Comparison of ENCODE assay signal across 23 cellular contexts in genomic region chr3:69178100-69178499, GRCh38. TPM values are rescaled to one million over a fixed set of nuclear protein-coding genes. Genes with fewer than 3 reads are reported as not detected.
DNase-seq lines count a peak whose midpoint lies in the region; ATAC-seq and TF ChIP-seq lines count a peak whose summit lies in the region.
"Had no signal": no experiment of that assay in that cellular context is flagged by ENCODE, and none has a peak within 500 bp of the region (broad histone marks: within the 10 kb centered on the region; RNA-seq: fewer than 3 reads in every experiment).

No MANE protein-coding gene starts in this region.

- peak overlapping the region; percentile 80 for H3K27ac Mint-ChIP-seq in Caco-2 (ENCODE audit: unreplicated experiment)
- H3K27ac Mint-ChIP-seq: activated CD4-positive, alpha-beta T cell treated with anti-CD3 and anti-CD28 coated beads, Interleukin-2, amount 10 ng/mL, durations not matched to agents 7 days and 5 days had no signal

- peaks cover 6% of the 10 kb centered on the region for H3K4me1 Mint-ChIP-seq in Caco-2 (ENCODE audit: low read depth, unreplicated experiment)

- DNase-seq in Caco-2 (no peak), right lobe of liver (no peak), ovary (no peak), dermis blood vessel endothelial cell (no peak), NCI-H524 (lab: John Stamatoyannopoulos, UW) (no peak)
- DNase-seq: activated CD4-positive, alpha-beta T cell treated with anti-CD3 and anti-CD28 coated beads, Interleukin-2, amount 10 ng/mL, durations not matched to agents 7 days and 5 days; activated gamma-delta T cell treated with Interleukin-2 at 50 U/mL for 16 hours; body of pancreas; EL; Karpas-422; NCI-H1048; NCI-H1694 treated with DMSO at 0.1 percent for 48 hours; NCI-H2171; NCI-H510A treated with DMSO at 0.1 percent for 48 hours; NK-92 treated with Interleukin-12 subunit alpha and Interleukin-12 subunit beta, amount 100 ng/mL, for 24 hours; psoas muscle had no signal

- WGBS in right lobe of liver (ENCODE audit: insufficient coverage, low coverage, low lambda C conversion rate, missing lambda C conversion rate), result 85% methylated on average over 4 of the region's 4 CpGs
- 91 to 96% (median 95%) methylated on average over 4 of the region's 4 CpGs for WGBS in ovary, 3 donors

- H3K4me1 ChIP-seq in Caco-2, result peaks cover 11% of the 10 kb centered on the region
- peaks cover 37% of the 10 kb centered on the region for H3K4me1 ChIP-seq in KMS-11 (ENCODE audit: low read depth, poor library complexity, severe bottlenecking)
- H3K4me1 ChIP-seq in right lobe of liver, result peaks cover 0 to 43% (median 15%) of the 10 kb centered on the region in 4 donors
- H3K4me1 ChIP-seq in ovary (ENCODE audit: insufficient read depth), result no peaks in the 10 kb centered on the region
- H3K4me1 ChIP-seq: psoas muscle had no signal

- no peak overlapping the region for H2AFZ ChIP-seq in KMS-11 (ENCODE audit: low read depth)

- no peak overlapping the region for H3K4me3 ChIP-seq in Caco-2 (ENCODE audit: low read depth, low read length)
- no peak overlapping the region for H3K4me3 ChIP-seq in KMS-11 (IDR thresholded peaks at IDR 0.05; ENCODE audit: insufficient read depth, low read depth, low read length)
- H3K4me3 ChIP-seq in right lobe of liver, result no peak overlapping the region
- no peak overlapping the region for H3K4me3 ChIP-seq in ovary
- H3K4me3 ChIP-seq: body of pancreas, lung, psoas muscle had no signal

- BruUV-seq in Caco-2 (replicated peaks; lab: Mats Ljungman, UMichigan), result no TSS peak

- no peak overlapping the region for H3K9ac ChIP-seq in KMS-11

- TF ChIP-seq EP300 in ovary (IDR thresholded peaks at IDR 0.05), result no peak

- H3K36me3 ChIP-seq in Caco-2 (ENCODE audit: control insufficient read depth, insufficient read depth, low read length) (peaks cover 7% of the 10 kb centered on the region), KMS-11 (ENCODE audit: insufficient read depth) (no peaks in the 10 kb centered on the region), right lobe of liver (peaks cover 0 to 36% (median 12%) of the 10 kb centered on the region in 4 donors), ovary (no peaks in the 10 kb centered on the region)

- H3K9me3 Mint-ChIP-seq in Caco-2 (ENCODE audit: unreplicated experiment), result no peaks in the 10 kb centered on the region
- H3K9me3 Mint-ChIP-seq: activated CD4-positive, alpha-beta T cell treated with anti-CD3 and anti-CD28 coated beads, Interleukin-2, amount 10 ng/mL, durations not matched to agents 7 days and 5 days had no signal

- TF ChIP-seq CTCF in Caco-2 (IDR thresholded peaks at IDR 0.05; ENCODE audit: insufficient read depth in 1 of 2, low read depth in 1 of 2, low read length in 1 of 2, severe bottlenecking in 1 of 2, unreplicated experiment in 1 of 2) (no peak), KMS-11 (conservative IDR thresholded peaks at IDR 0.05; ENCODE audit: low read depth, low read length) (no peak), right lobe of liver (IDR thresholded peaks at IDR 0.05) (no peak), ovary (IDR thresholded peaks at IDR 0.05) (no peak)

- H4K20me1 ChIP-seq in KMS-11 (ENCODE audit: insufficient read depth), result no peaks in the 10 kb centered on the region

- H3K27ac ChIP-seq in KMS-11, result peak overlapping the region; percentile 85
- peak overlapping the region; percentile 62 for H3K27ac ChIP-seq in cingulate gyrus (ENCODE audit: low read depth, low read length)
- H3K27ac ChIP-seq in right lobe of liver, result peak overlapping the region; percentile 71 to 91 (median 91)
- H3K27ac ChIP-seq in ovary, result no peak overlapping the region
- H3K27ac ChIP-seq: C4-2B, psoas muscle had no signal

- ATAC-seq in right lobe of liver, result no peak
- ATAC-seq: Panc1, psoas muscle had no signal

- no peaks in the 10 kb centered on the region for H3K9me3 ChIP-seq in Caco-2
- no peaks in the 10 kb centered on the region for H3K9me3 ChIP-seq in right lobe of liver
- H3K9me3 ChIP-seq in ovary, result no peaks in the 10 kb centered on the region
- H3K9me3 ChIP-seq: body of pancreas, psoas muscle had no signal

- POLR2A ChIA-PET in Caco-2 (lab: Charles Lee), result no interaction called here

- peak overlapping the region; percentile 74; the same call in 1 of the 2 replicates for H3K4me2 ChIP-seq in KMS-11

- no peaks in the 10 kb centered on the region for H3K79me2 ChIP-seq in KMS-11 (ENCODE audit: insufficient read depth, low read depth)

- H3K36me3 Mint-ChIP-seq in Caco-2 (ENCODE audit: insufficient read depth, unreplicated experiment), result peaks cover 95% of the 10 kb centered on the region

- intact Hi-C loops in Caco-2 (cut with micrococcal nuclease; ENCODE audit: unreplicated experiment) (loop anchor here (2.0 kb wide), 1 partner anchor 73 kb away; no protein-coding TSS in a partner anchor), right lobe of liver (cut with DNase I) (no loop called here), ovary (cut with DNase I) (no loop called here)

- H3K27me3 ChIP-seq in Caco-2 (replicated peaks; ENCODE audit: control insufficient read depth, insufficient read depth, low read length) (no peaks in the 10 kb centered on the region), KMS-11 (ENCODE audit: insufficient read depth, low read depth) (no peaks in the 10 kb centered on the region), right lobe of liver (no peaks in the 10 kb centered on the region), ovary (no peaks in the 10 kb centered on the region)
- H3K27me3 ChIP-seq: body of pancreas had no signal

- H3K4me3 Mint-ChIP-seq in Caco-2 (ENCODE audit: unreplicated experiment), result no peak overlapping the region
- H3K4me3 Mint-ChIP-seq: activated CD4-positive, alpha-beta T cell treated with anti-CD3 and anti-CD28 coated beads, Interleukin-2, amount 10 ng/mL, durations not matched to agents 7 days and 5 days had no signal

- CTCF ChIA-PET in Caco-2 (lab: Charles Lee), result interaction anchor here (0.7 kb wide), 1 partner anchor 544 kb away, joined by 4 read pairs; no protein-coding TSS in a partner anchor

- no peaks in the 10 kb centered on the region for H3K27me3 Mint-ChIP-seq in Caco-2 (ENCODE audit: insufficient read depth, unreplicated experiment)
- H3K27me3 Mint-ChIP-seq: activated CD4-positive, alpha-beta T cell treated with anti-CD3 and anti-CD28 coated beads, Interleukin-2, amount 10 ng/mL, durations not matched to agents 7 days and 5 days had no signal

- TF ChIP-seq POLR2A in right lobe of liver (IDR thresholded peaks at IDR 0.05), result no peak
- no peak for TF ChIP-seq POLR2A in ovary (IDR thresholded peaks at IDR 0.05)

RNA-seq across cellular contexts. Expression of gene LMOD3, which starts 55.7 kb away (rescaled TPM):
- total RNA-seq in Caco-2 (2022) (not detected in 2 replicates), right lobe of liver (under 1 TPM in 3 of 6 experiments, not detected in 3; 0.07 to 0.25 (median 0.13) TPM), ovary (under 1 TPM in 1 of 7 donors, not detected in 6; 0.10 TPM), dermis blood vessel endothelial cell (not detected in 2 replicates)
- under 1 TPM; 0.13 to 0.36 TPM for polyA plus RNA-seq in ovary
- total RNA-seq: activated CD4-positive, alpha-beta T cell treated with anti-CD3 and anti-CD28 coated beads, Interleukin-2, amount 10 ng/mL, durations not matched to agents 7 days and 5 days; glomerular endothelial cell; kidney epithelial cell had no signal

Comparison
In these comparisons a context has a peak if more than half of its experiments do, and no peak if none do; other contexts are left out.
1. H3K27ac ChIP-seq: peak in KMS-11 (single experiment), cingulate gyrus (single experiment) and right lobe of liver (3 of 3); none in ovary (0 of 2).